ENCODE assay signal across 18 cellular contexts in genomic region chr5:98781520-98781919, GRCh38.
"Had no signal": no experiment of that assay in that cellular context is flagged by ENCODE, and none has a peak within 500 bp of the region (broad histone marks: within the 10 kb centered on the region; RNA-seq: fewer than 3 reads in every experiment).

No MANE protein-coding gene starts in this region.

- ATAC-seq: gastrocnemius medialis; heart right ventricle; naive thymus-derived CD4-positive, alpha-beta T cell; right lobe of liver; stimulated activated effector memory CD8-positive, alpha-beta T cell treated with anti-CD3 and anti-CD28 coated beads, Interleukin-12 subunit alpha, Interleukin-12 subunit beta, amount 100 ng/mL, for 72 hours had no signal

- H3K36me3 ChIP-seq: prostate gland, right lobe of liver, transverse colon had no signal

- H3K27ac Mint-ChIP-seq: naive thymus-derived CD4-positive, alpha-beta T cell; nephron progenitor cell; stimulated activated effector memory CD8-positive, alpha-beta T cell treated with anti-CD3 and anti-CD28 coated beads, Interleukin-12 subunit alpha, Interleukin-12 subunit beta, amount 100 ng/mL, for 72 hours had no signal

- H3K36me3 Mint-ChIP-seq: stimulated activated effector memory CD8-positive, alpha-beta T cell treated with anti-CD3 and anti-CD28 coated beads, Interleukin-12 subunit alpha, Interleukin-12 subunit beta, amount 100 ng/mL, for 72 hours had no signal

- H3K4me1 Mint-ChIP-seq: stimulated activated effector memory CD8-positive, alpha-beta T cell treated with anti-CD3 and anti-CD28 coated beads, Interleukin-12 subunit alpha, Interleukin-12 subunit beta, amount 100 ng/mL, for 72 hours had no signal

- H3K9me3 Mint-ChIP-seq: naive thymus-derived CD4-positive, alpha-beta T cell; nephron progenitor cell; stimulated activated effector memory CD8-positive, alpha-beta T cell treated with anti-CD3 and anti-CD28 coated beads, Interleukin-12 subunit alpha, Interleukin-12 subunit beta, amount 100 ng/mL, for 72 hours had no signal

- DNase-seq: effector CD8-positive, alpha-beta T cell; gastrocnemius medialis; heart right ventricle; hypothalamus; kidney glomerular epithelial cell; mesendoderm; naive thymus-derived CD4-positive, alpha-beta T cell; nephron progenitor cell; right lobe of liver; stimulated activated CD4-positive, alpha-beta T cell treated with anti-CD3 and anti-CD28 coated beads, Interleukin-4, amount 100 ng/mL, for 1 hour; stimulated activated CD8-positive, alpha-beta memory T cell treated with anti-CD3 and anti-CD28 coated beads, Interleukin-4, amount 100 ng/mL, for 48 hours; stomach; substantia nigra; transverse colon had no signal

- H3K4me3 ChIP-seq: coronary artery, heart right ventricle, prostate gland, right lobe of liver, stomach, thoracic aorta, transverse colon had no signal

- H3K4me3 Mint-ChIP-seq: nephron progenitor cell; stimulated activated effector memory CD8-positive, alpha-beta T cell treated with anti-CD3 and anti-CD28 coated beads, Interleukin-12 subunit alpha, Interleukin-12 subunit beta, amount 100 ng/mL, for 72 hours had no signal

- H3K9me3 ChIP-seq: gastrocnemius medialis, heart right ventricle, prostate gland, right lobe of liver, stomach, thoracic aorta, transverse colon had no signal

- H3K27me3 ChIP-seq: gastrocnemius medialis, right lobe of liver, stomach, transverse colon had no signal
